Comparison of ENCODE assay signal across 10 cellular contexts in genomic region chr3:10703875-10704274, GRCh38.
DNase-seq lines count a peak whose midpoint lies in the region; ATAC-seq and TF ChIP-seq lines count a peak whose summit lies in the region.
"Had no signal": no experiment of that assay in that cellular context is flagged by ENCODE, and none has a peak within 500 bp of the region (broad histone marks: within the 10 kb centered on the region; RNA-seq: fewer than 3 reads in every experiment).

No MANE protein-coding gene starts in this region.

- no peak for ATAC-seq in HG03045 (IDR thresholded peaks at IDR 0.05; ENCODE audit: unreplicated experiment)

- POLR2A ChIA-PET in SK-N-SH (lab: Yijun Ruan, JAX) (no interaction called here), RWPE1 (lab: Yijun Ruan, JAX; ENCODE audit: low non-redundant PET) (no interaction called here)

- H3K9ac ChIP-seq in GM23248, result no peak overlapping the region
- H3K9ac ChIP-seq in SK-N-SH, result no peak overlapping the region

- 32 to 34% methylated on average over 5 of the region's 5 CpGs for WGBS in GM23248 (ENCODE audit: low coverage in 1 of 2, low lambda C conversion rate in 2 of 2, missing lambda C conversion rate in 2 of 2), 2 experiments
- 28% methylated on average over 5 of the region's 5 CpGs for WGBS in SK-N-SH (ENCODE audit: low lambda C conversion rate)

- no peak overlapping the region for H2AFZ ChIP-seq in GM23248
- H2AFZ ChIP-seq in SK-N-SH (ENCODE audit: low read depth), result no peak overlapping the region

- H3K27ac ChIP-seq in GM23248, result no peak overlapping the region
- H3K27ac ChIP-seq in SK-N-SH (ENCODE audit: low read depth in 2 of 2, low read length in 1 of 2), result no peak overlapping the region
- H3K27ac ChIP-seq in RWPE1, result no peak overlapping the region

- TF ChIP-seq CTCF in SK-N-SH (IDR thresholded peaks at IDR 0.05) (peak; percentile 41; the same call in 1 of the 2 replicates), RWPE1 (conservative IDR thresholded peaks at IDR 0.05; ENCODE audit: low read depth) (no peak)

- H3K9me3 ChIP-seq in GM23248 (ENCODE audit: low read depth) (no peaks in the 10 kb centered on the region), SK-N-SH (no peaks in the 10 kb centered on the region)

- H3K79me2 ChIP-seq in GM23248 (ENCODE audit: insufficient read depth) (no peaks in the 10 kb centered on the region), SK-N-SH (ENCODE audit: insufficient read depth) (no peaks in the 10 kb centered on the region)

- peaks cover 14% of the 10 kb centered on the region for H3K4me1 Mint-ChIP-seq in activated T-cell treated with anti-CD3 and anti-CD28 coated beads, Interleukin-2, amount 50 U/mL, for 24 hours (ENCODE audit: low read depth)

- H3K27ac Mint-ChIP-seq in activated T-cell treated with anti-CD3 and anti-CD28 coated beads, Interleukin-2, amount 50 U/mL, for 24 hours, result no peak overlapping the region

- no peak for TF ChIP-seq EP300 in SK-N-SH (IDR thresholded peaks at IDR 0.05; ENCODE audit: borderline replicate concordance in 1 of 2, low read depth in 1 of 2, low read length in 1 of 2)

- in situ Hi-C loops in GM23248 (cut with MboI), result no loop called here

- H3K9me3 Mint-ChIP-seq in activated T-cell treated with anti-CD3 and anti-CD28 coated beads, Interleukin-2, amount 50 U/mL, for 24 hours, result no peaks in the 10 kb centered on the region

- peaks cover 14% of the 10 kb centered on the region for H3K27me3 ChIP-seq in GM23248 (replicated peaks; ENCODE audit: insufficient read depth)
- H3K27me3 ChIP-seq in SK-N-SH (ENCODE audit: insufficient read depth), result peaks cover 18% of the 10 kb centered on the region; the same call in 1 of the 2 replicates

- DNase-seq in AG20443 (ENCODE audit: low spot score) (peak; percentile 23), GM23248 (peak; percentile 57), SK-N-SH (peak; percentile 46), iPS DF 19.7 (ENCODE audit: low read depth, low spot score) (peak; percentile 61), ureter (ENCODE audit: low spot score) (no peak), RWPE1 (ENCODE audit: low spot score) (no peak)
- no peak for DNase-seq in activated T-cell treated with anti-CD3 and anti-CD28 coated beads, Interleukin-2, amount 50 U/mL, for 24 hours
- DNase-seq: activated T-cell treated with anti-CD3 and anti-CD28 coated beads, Interleukin-2, amount 50 U/mL, for 48 hours; NK-92 treated with Interleukin-12 subunit alpha and Interleukin-12 subunit beta, amount 100 ng/mL, for 24 hours had no signal

- H3K36me3 ChIP-seq in GM23248 (ENCODE audit: low read depth) (no peaks in the 10 kb centered on the region), SK-N-SH (replicated peaks in 1 of 2; ENCODE audit: control insufficient read depth in 1 of 2, insufficient read depth in 2 of 2, low read length in 1 of 2) (no peaks in the 10 kb centered on the region)

- H4K20me1 ChIP-seq in GM23248 (ENCODE audit: insufficient read depth) (no peaks in the 10 kb centered on the region), SK-N-SH (ENCODE audit: insufficient read depth) (no peaks in the 10 kb centered on the region)

- H3F3A ChIP-seq in GM23248 (ENCODE audit: insufficient read depth) (no peaks in the 10 kb centered on the region), SK-N-SH (replicated peaks; ENCODE audit: insufficient read depth) (no peaks in the 10 kb centered on the region)

- no peak overlapping the region for H3K4me3 ChIP-seq in GM23248
- H3K4me3 ChIP-seq in SK-N-SH (ENCODE audit: low read depth in 2 of 2, low read length in 1 of 2), result peak overlapping the region in 1 of 2 experiments; percentile 29; a peak in 1 of 4 replicates

- H3K4me3 Mint-ChIP-seq in activated T-cell treated with anti-CD3 and anti-CD28 coated beads, Interleukin-2, amount 50 U/mL, for 24 hours, result no peak overlapping the region

- H3K9me2 ChIP-seq in GM23248 (ENCODE audit: insufficient read depth) (no peaks in the 10 kb centered on the region), SK-N-SH (no peaks in the 10 kb centered on the region)

- H3K27me3 Mint-ChIP-seq in activated T-cell treated with anti-CD3 and anti-CD28 coated beads, Interleukin-2, amount 50 U/mL, for 24 hours, result peaks cover 80% of the 10 kb centered on the region

- no peaks in the 10 kb centered on the region for H3K4me1 ChIP-seq in GM23248 (ENCODE audit: insufficient read depth)
- H3K4me1 ChIP-seq in SK-N-SH (ENCODE audit: control insufficient read depth in 1 of 2, insufficient read depth in 2 of 2, low read depth in 1 of 2, low read length in 1 of 2), result peaks cover 0 to 8% of the 10 kb centered on the region in 2 experiments; a peak in 1 of 4 replicates

- peak; percentile 62 for TF ChIP-seq RAD21 in SK-N-SH (IDR thresholded peaks at IDR 0.05; ENCODE audit: low read length)

- no peak overlapping the region for H3K4me2 ChIP-seq in GM23248 (ENCODE audit: unreplicated experiment)
- H3K4me2 ChIP-seq in SK-N-SH, result no peak overlapping the region

- CTCF ChIA-PET in SK-N-SH (lab: Yijun Ruan, JAX), result interaction anchor here (0.8 to 2.7 kb wide), 4 partner anchors 26 to 360 kb away, joined by 4 to 17 read pairs (median 9); no protein-coding TSS in a partner anchor
- CTCF ChIA-PET in RWPE1 (lab: Yijun Ruan, JAX), result no interaction called here

- H3K36me3 Mint-ChIP-seq in activated T-cell treated with anti-CD3 and anti-CD28 coated beads, Interleukin-2, amount 50 U/mL, for 24 hours (ENCODE audit: low read depth), result no peaks in the 10 kb centered on the region

TF ChIP-seq in SK-N-SH, 30 proteins besides CTCF, POLR2A, EP300 and RAD21:
- TF ChIP-seq GABPA (IDR thresholded peaks at IDR 0.05; ENCODE audit: low read depth) (no peak), SMC3 (IDR thresholded peaks at IDR 0.05; ENCODE audit: low read depth, low read length) (peak; percentile 36; the same call in 1 of the 2 replicates)

Comparison
In these comparisons a context has a peak if more than half of its experiments do, and no peak if none do; other contexts are left out.
1. DNase-seq: peak in AG20443 (single experiment), GM23248 (single experiment), SK-N-SH (single experiment) and iPS DF 19.7 (single experiment); none in ureter (single experiment), RWPE1 (single experiment) and activated T-cell treated with anti-CD3 and anti-CD28 coated beads, Interleukin-2, amount 50 U/mL, for 24 hours (single experiment).